Comparison of ENCODE assay signal across 8 cellular contexts in the genomic region with DNA sequence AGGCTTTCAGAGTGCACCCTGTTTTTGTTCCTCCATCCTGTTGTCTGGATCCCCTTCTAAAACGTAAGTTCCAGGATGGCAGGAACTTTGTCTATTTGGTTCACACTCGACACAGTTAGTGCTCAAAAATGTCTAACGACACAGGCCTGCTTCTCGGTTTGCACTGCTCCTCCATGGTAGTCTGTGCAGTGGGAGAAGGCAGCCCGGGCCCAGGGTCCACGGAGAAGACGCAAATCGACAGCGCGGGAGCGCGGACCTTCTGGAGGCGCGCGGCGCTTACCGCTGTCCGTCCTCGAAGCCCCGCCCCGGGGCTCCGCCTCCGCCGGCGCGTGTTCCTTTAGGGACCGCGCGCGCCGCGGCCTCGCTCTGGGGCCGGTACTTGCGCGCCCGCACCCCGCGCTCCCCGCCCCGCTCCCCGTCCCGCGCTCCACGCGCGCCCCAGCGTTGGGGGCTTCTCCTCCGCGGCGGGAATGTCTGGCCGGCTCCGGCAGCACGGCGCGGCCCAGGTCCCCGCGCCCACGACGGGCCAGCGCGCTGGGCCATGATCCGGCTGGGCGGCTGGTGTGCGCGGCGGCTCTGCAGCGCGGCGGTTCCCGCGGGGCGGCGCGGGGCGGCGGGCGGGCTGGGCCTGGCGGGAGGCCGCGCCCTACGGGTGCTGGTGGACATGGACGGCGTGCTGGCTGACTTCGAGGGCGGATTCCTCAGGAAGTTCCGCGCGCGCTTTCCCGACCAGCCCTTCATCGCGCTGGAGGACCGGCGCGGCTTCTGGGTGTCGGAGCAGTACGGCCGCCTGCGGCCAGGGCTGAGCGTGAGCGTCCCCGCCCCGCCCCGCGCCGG. TPM values are rescaled to one million over a fixed set of nuclear protein-coding genes. Genes with fewer than 3 reads are reported as not detected.
DNase-seq lines count a peak whose midpoint lies in the region; ATAC-seq, FAIRE-seq and TF ChIP-seq lines count a peak whose summit lies in the region.

A gene (plus strand): TSS at position 364 of the 837 bp plus-strand sequence. CDS start 178 bp downstream, at position 542.

- TF ChIP-seq CTCF in D721Med (IDR thresholded peaks at IDR 0.05; ENCODE audit: insufficient read depth, missing control alignments), result no peak
- peak in 1 of 12 donors; percentile 5 for TF ChIP-seq CTCF in heart left ventricle (IDR thresholded peaks at IDR 0.05)
- TF ChIP-seq CTCF in upper lobe of left lung (IDR thresholded peaks at IDR 0.05), result peak in 1 of 6 experiments; percentile 20

- peak within 1 kb of the TSS; percentile 98 for H3K27ac Mint-ChIP-seq in activated naive CD8-positive, alpha-beta T cell treated with anti-CD3 and anti-CD28 coated beads, Interleukin-2, amount 10 ng/mL, durations not matched to agents 7 days and 5 days

- FAIRE-seq in D721Med (lab: Jason Lieb, UNC), result no peak

- H3K9me3 ChIP-seq in MG63 (no peaks in the 10 kb centered on the region), heart left ventricle (no peaks in the 10 kb centered on the region), upper lobe of left lung (no peaks in the 10 kb centered on the region)

- H3K4me1 ChIP-seq in heart left ventricle (peaks cover 0 to 38% (median 8%) of the 10 kb centered on the region in 12 donors), upper lobe of left lung (peaks cover 15 to 37% (median 23%) of the 10 kb centered on the region in 4 donors)

- peaks cover 33% of the 10 kb centered on the region for H3K4me1 Mint-ChIP-seq in activated naive CD8-positive, alpha-beta T cell treated with anti-CD3 and anti-CD28 coated beads, Interleukin-2, amount 10 ng/mL, durations not matched to agents 7 days and 5 days

- H3K4me3 ChIP-seq in MG63, result peak within 1 kb of the TSS; percentile 57
- peak within 1 kb of the TSS; percentile 28 to 76 (median 60) for H3K4me3 ChIP-seq in heart left ventricle
- H3K4me3 ChIP-seq in upper lobe of left lung, result peak within 1 kb of the TSS; percentile 30 to 73 (median 70)

- H3K36me3 ChIP-seq in MG63 (no peaks in the 10 kb centered on the region), heart left ventricle (no peaks in the 10 kb centered on the region), upper lobe of left lung (no peaks in the 10 kb centered on the region)

- H3K9me3 Mint-ChIP-seq in activated naive CD8-positive, alpha-beta T cell treated with anti-CD3 and anti-CD28 coated beads, Interleukin-2, amount 10 ng/mL, durations not matched to agents 7 days and 5 days, result no peaks in the 10 kb centered on the region

- TF ChIP-seq EP300 in upper lobe of left lung (IDR thresholded peaks at IDR 0.05), result no peak

- WGBS in heart left ventricle, 4 donors, result 1 to 2% (median 1%) methylated on average over 11 to 107 of the region's 107 CpGs
- WGBS in upper lobe of left lung, 2 donors, result 1% methylated on average over 9 to 20 of the region's 107 CpGs

- TF ChIP-seq POLR2A in heart left ventricle (IDR thresholded peaks at IDR 0.05) (no peak), upper lobe of left lung (IDR thresholded peaks at IDR 0.05) (peak in 2 of 4 donors; percentile 33 to 36)

- intact Hi-C loops in heart left ventricle (cut with DNase I), result loop anchor here in 2 of 10 donors (10.0 kb wide), 2 partner anchors 62 to 298 kb away; no protein-coding TSS in a partner anchor

- ATAC-seq in GM21529 (IDR thresholded peaks at IDR 0.05; ENCODE audit: unreplicated experiment) (peak; percentile 60), SK-N-SH treated with all-trans-retinoic acid at 6 μM for 48 hours (peak; percentile 94), heart left ventricle (peak; percentile 65 to 88 (median 85)), upper lobe of left lung (ENCODE audit: low FRiP score in 2 of 2) (peak; percentile 82 to 93)
- peak; percentile 68 for ATAC-seq in activated naive CD8-positive, alpha-beta T cell treated with anti-CD3 and anti-CD28 coated beads, Interleukin-2, amount 10 ng/mL, durations not matched to agents 7 days and 5 days (ENCODE audit: low read depth)

- H3K36me3 Mint-ChIP-seq in activated naive CD8-positive, alpha-beta T cell treated with anti-CD3 and anti-CD28 coated beads, Interleukin-2, amount 10 ng/mL, durations not matched to agents 7 days and 5 days, result peaks cover 3% of the 10 kb centered on the region

- H3K27ac ChIP-seq in heart left ventricle, result peak within 1 kb of the TSS; percentile 21 to 79 (median 60)
- peak within 1 kb of the TSS; percentile 4 to 73 (median 56) for H3K27ac ChIP-seq in upper lobe of left lung

- DNase-seq in D721Med (ENCODE audit: insufficient read length, low spot score) (peak; percentile 88), MG63 (peak; percentile 80), heart left ventricle (peak; percentile 69 to 86 (median 76)), pons (ENCODE audit: low spot score) (peak; percentile 74), upper lobe of left lung (peak; percentile 77 to 97)
- DNase-seq in activated naive CD8-positive, alpha-beta T cell treated with anti-CD3 and anti-CD28 coated beads, Interleukin-2, amount 10 ng/mL, durations not matched to agents 7 days and 5 days, result peak; percentile 87

- H3K27me3 ChIP-seq in MG63 (no peaks in the 10 kb centered on the region), heart left ventricle (no peaks in the 10 kb centered on the region), upper lobe of left lung (peaks cover 0 to 2% (median 0%) of the 10 kb centered on the region in 4 donors)

- H3K4me3 Mint-ChIP-seq in activated naive CD8-positive, alpha-beta T cell treated with anti-CD3 and anti-CD28 coated beads, Interleukin-2, amount 10 ng/mL, durations not matched to agents 7 days and 5 days, result peak within 1 kb of the TSS; percentile 95

- H3K27me3 Mint-ChIP-seq in activated naive CD8-positive, alpha-beta T cell treated with anti-CD3 and anti-CD28 coated beads, Interleukin-2, amount 10 ng/mL, durations not matched to agents 7 days and 5 days, result no peaks in the 10 kb centered on the region

- POLR2A ChIA-PET in activated naive CD8-positive, alpha-beta T cell treated with anti-CD3 and anti-CD28 coated beads, Interleukin-2, amount 10 ng/mL, durations not matched to agents 7 days and 5 days (lab: Charles Lee), result interaction anchor here (1.1 to 3.7 kb wide), 3 partner anchors 23 to 184 kb away, joined by 3 to 52 read pairs (median 3); a partner anchor contains a TSS

TF ChIP-seq in SK-N-SH treated with all-trans-retinoic acid at 6 μM for 48 hours, 23 proteins besides CTCF, POLR2A, EP300 and RAD21:
- TF ChIP-seq PPARA (CRISPR knock-in tag; IDR thresholded peaks at IDR 0.05; ENCODE audit: borderline replicate concordance) (no peak), GLIS3 (CRISPR knock-in tag; IDR thresholded peaks at IDR 0.05) (no peak), ESRRG (CRISPR knock-in tag; IDR thresholded peaks at IDR 0.05) (no peak), TOX (CRISPR knock-in tag; IDR thresholded peaks at IDR 0.05; ENCODE audit: borderline replicate concordance) (no peak), ZNF565 (CRISPR knock-in tag; conservative IDR thresholded peaks at IDR 0.05; ENCODE audit: low read depth) (no peak)
TF ChIP-seq in SK-N-SH treated with all-trans-retinoic acid at 6 μM for 48 hours: peak in this region for 0.

RNA-seq across cellular contexts. Expression of the gene that starts here (rescaled TPM):
- total RNA-seq in MG63 (2014; rRNA removed; shearing (Covaris generic); ENCODE audit: low replicate concordance), result 0.91 and 2.5 TPM in 2 replicates
- total RNA-seq in activated naive CD8-positive, alpha-beta T cell treated with anti-CD3 and anti-CD28 coated beads, Interleukin-2, amount 10 ng/mL, durations not matched to agents 7 days and 5 days, result 10 to 100 TPM in 1 of 2 experiments, 1 to 10 TPM in 1; 7.4 to 10.2 TPM
- total RNA-seq in heart left ventricle, result 10 to 100 TPM in 4 of 9 donors, 1 to 10 TPM in 5; 5.3 to 15.1 (median 7.6) TPM
- 1 to 10 TPM; 4.1 to 9.3 TPM for polyA plus RNA-seq in heart left ventricle
- 1 to 10 TPM; 1.2 to 3.7 (median 1.8) TPM for total RNA-seq in upper lobe of left lung

Comparison
In these comparisons a context has a peak if more than half of its experiments do, and no peak if none do; other contexts are left out.
1. Peak in every context shown above with its lines: DNase-seq, ATAC-seq, H3K4me3 ChIP-seq and H3K27ac ChIP-seq.